Comparison of ENCODE assay signal across 1 cellular context in the genomic region with DNA sequence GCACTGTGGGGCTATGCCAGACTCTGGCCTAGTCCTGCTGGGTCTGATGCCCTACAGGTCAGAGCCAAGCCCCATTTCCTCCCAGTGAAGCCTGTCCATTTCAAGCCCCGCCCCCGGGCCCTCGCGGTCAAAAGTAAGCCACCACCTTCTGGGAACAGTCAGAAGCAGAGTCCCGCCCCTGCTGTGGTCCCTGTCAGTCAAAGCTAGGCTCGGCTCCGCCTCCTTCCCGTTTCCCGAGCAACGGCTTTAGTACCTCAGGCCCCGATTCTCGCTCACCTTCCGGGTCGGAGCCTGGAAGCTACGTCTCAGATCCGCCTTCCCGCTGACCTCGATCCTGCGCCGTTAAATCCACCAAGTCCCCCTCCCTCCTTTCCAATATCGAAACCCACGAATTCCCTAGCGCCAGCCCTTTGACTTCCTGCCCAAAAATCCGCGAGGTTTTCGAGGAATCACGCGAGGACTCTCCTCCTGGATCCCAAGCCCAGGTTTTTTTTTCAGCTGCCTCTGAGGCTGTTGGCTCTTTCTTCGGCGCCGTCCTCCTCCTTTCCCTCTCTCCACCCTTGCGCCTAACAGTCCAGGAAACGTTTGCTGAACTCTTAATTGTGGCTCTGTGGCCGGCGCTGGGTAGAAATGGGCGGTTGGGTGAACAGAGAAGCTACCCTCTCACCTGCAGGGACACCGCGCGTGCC.
TF ChIP-seq lines count a peak whose summit lies in the region.

No MANE protein-coding gene starts in this region.

TF ChIP-seq in H1, 55 proteins besides CTCF, POLR2A, EP300 and RAD21:
- TF ChIP-seq BRCA1 (IDR thresholded peaks at IDR 0.05; ENCODE audit: low read depth, low read length) (peak; percentile 86), CHD1 (IDR thresholded peaks at IDR 0.05; ENCODE audit: low read depth, low read length) (no peak), CREB1 (IDR thresholded peaks at IDR 0.05) (0 out of 2 replicates have a peak, but pooled peaks have one; percentile 7), SIX5 (IDR thresholded peaks at IDR 0.05; ENCODE audit: low read depth, low read length) (no peak), POU5F1 (IDR thresholded peaks at IDR 0.05; ENCODE audit: low read depth, low read length) (no peak), SP1 (IDR thresholded peaks at IDR 0.05; ENCODE audit: low read depth, low read length) (peak; percentile 82), TEAD4 (IDR thresholded peaks at IDR 0.05; ENCODE audit: low read depth, low read length) (no peak), KDM4A (IDR thresholded peaks at IDR 0.05; ENCODE audit: low read depth, low read length, severe bottlenecking) (peak; percentile 88), KDM5A (IDR thresholded peaks at IDR 0.05; ENCODE audit: low read length) (no peak), JUND (IDR thresholded peaks at IDR 0.05; ENCODE audit: low read length) (no peak), RBBP5 (IDR thresholded peaks at IDR 0.05; ENCODE audit: borderline replicate concordance, low read depth, low read length) (peak; percentile 72; the same call in 1 of the 2 replicates), POLR2AphosphoS5 (IDR thresholded peaks at IDR 0.05; ENCODE audit: low read depth, low read length) (peak; percentile 31; the same call in 1 of the 2 replicates), SP4 (IDR thresholded peaks at IDR 0.05; ENCODE audit: low read length) (peak; percentile 63), SAP30 (IDR thresholded peaks at IDR 0.05; ENCODE audit: insufficient read depth, insufficient replicate concordance, low read length) (no peak), NRF1 (IDR thresholded peaks at IDR 0.05; ENCODE audit: low read depth, low read length) (no peak), CEBPB (IDR thresholded peaks at IDR 0.05; ENCODE audit: low read depth, low read length) (no peak), TAF7 (optimal IDR thresholded peaks at IDR 0.05; ENCODE audit: borderline replicate concordance, low read depth, low read length) (no peak), PHF8 (conservative IDR thresholded peaks at IDR 0.05; ENCODE audit: low read depth, low read length) (0 out of 2 replicates have a peak, but pooled peaks have one; percentile 20), GTF2F1 (IDR thresholded peaks at IDR 0.05; ENCODE audit: borderline replicate concordance, low read depth, low read length) (peak; percentile 62; the same call in 1 of the 2 replicates), BACH1 (IDR thresholded peaks at IDR 0.05; ENCODE audit: low read length) (no peak), TBP (IDR thresholded peaks at IDR 0.05; ENCODE audit: low read depth, low read length) (peak; percentile 53), SRF (IDR thresholded peaks at IDR 0.05; ENCODE audit: low read depth, low read length) (no peak), ASH2L (IDR thresholded peaks at IDR 0.05; ENCODE audit: low read length) (peak; percentile 85), HDAC2 (IDR thresholded peaks at IDR 0.05; ENCODE audit: borderline replicate concordance in 1 of 2, low read depth in 2 of 2, low read length in 2 of 2) (peak; percentile 72 to 74; a peak in 1 of 4 replicates), JUN (IDR thresholded peaks at IDR 0.05; ENCODE audit: low read depth, low read length) (no peak), CHD2 (IDR thresholded peaks at IDR 0.05; ENCODE audit: low read length) (peak; percentile 95), SIN3A (conservative IDR thresholded peaks at IDR 0.05 in 1 of 2, IDR thresholded peaks at IDR 0.05 in 1 of 2; ENCODE audit: low read depth in 1 of 2, low read length in 2 of 2) (peak in 1 of 2 experiments; percentile 80; a peak in 3 of 4 replicates), TCF12 (IDR thresholded peaks at IDR 0.05; ENCODE audit: low read depth, low read length) (no peak), CTBP2 (IDR thresholded peaks at IDR 0.05; ENCODE audit: borderline replicate concordance, insufficient read depth, insufficient read length, low read length) (no peak), MAFK (IDR thresholded peaks at IDR 0.05; ENCODE audit: low read depth, low read length) (no peak), SP2 (IDR thresholded peaks at IDR 0.05; ENCODE audit: low read length) (no peak), GABPA (IDR thresholded peaks at IDR 0.05; ENCODE audit: borderline replicate concordance, insufficient read depth, low read length) (no peak)
- TF ChIP-seq, protein P1, sequence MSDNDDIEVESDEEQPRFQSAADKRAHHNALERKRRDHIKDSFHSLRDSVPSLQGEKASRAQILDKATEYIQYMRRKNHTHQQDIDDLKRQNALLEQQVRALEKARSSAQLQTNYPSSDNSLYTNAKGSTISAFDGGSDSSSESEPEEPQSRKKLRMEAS (IDR thresholded peaks at IDR 0.05) = peak; percentile 17; the same call in 1 of the 2 replicates
- TF ChIP-seq, protein P2, sequence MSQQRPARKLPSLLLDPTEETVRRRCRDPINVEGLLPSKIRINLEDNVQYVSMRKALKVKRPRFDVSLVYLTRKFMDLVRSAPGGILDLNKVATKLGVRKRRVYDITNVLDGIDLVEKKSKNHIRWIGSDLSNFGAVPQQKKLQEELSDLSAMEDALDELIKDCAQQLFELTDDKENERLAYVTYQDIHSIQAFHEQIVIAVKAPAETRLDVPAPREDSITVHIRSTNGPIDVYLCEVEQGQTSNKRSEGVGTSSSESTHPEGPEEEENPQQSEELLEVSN (IDR thresholded peaks at IDR 0.05) = no peak; the same call in 1 of the 2 replicates
- TF ChIP-seq, protein P3, sequence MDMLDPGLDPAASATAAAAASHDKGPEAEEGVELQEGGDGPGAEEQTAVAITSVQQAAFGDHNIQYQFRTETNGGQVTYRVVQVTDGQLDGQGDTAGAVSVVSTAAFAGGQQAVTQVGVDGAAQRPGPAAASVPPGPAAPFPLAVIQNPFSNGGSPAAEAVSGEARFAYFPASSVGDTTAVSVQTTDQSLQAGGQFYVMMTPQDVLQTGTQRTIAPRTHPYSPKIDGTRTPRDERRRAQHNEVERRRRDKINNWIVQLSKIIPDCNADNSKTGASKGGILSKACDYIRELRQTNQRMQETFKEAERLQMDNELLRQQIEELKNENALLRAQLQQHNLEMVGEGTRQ (IDR thresholded peaks at IDR 0.05; ENCODE audit: low read length) = no peak
